26 cellular contexts compared by ENCODE assay signal in the genomic region with DNA sequence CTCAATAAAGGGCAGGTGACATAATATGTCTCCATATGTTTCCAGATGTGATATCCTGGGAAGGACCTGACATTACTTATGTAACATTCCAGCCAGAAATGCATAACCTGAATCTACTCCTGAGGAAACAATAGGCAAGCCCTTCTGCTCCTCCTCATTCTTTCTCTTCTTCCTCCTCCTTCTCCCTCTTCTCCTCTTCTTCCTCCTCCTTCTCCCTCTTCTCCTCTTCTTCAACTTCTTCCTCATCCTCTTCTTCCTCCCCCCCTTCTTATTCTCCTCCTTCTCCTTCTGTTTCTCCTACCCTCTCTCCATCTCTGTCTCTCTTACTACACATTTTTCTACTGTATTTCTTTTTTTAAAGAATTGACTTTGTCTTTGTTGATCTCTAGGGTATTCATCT. TPM values are rescaled to one million over a fixed set of nuclear protein-coding genes. Genes with fewer than 3 reads are reported as not detected.
A peak's percentile ranks its signal among the peaks of the same experiment; 100 is the strongest.
DNase-seq lines count a peak whose midpoint lies in the region; ATAC-seq, FAIRE-seq and TF ChIP-seq lines count a peak whose summit lies in the region.
"Had no signal": no experiment of that assay in that cellular context is flagged by ENCODE, and none has a peak within 500 bp of the region (broad histone marks: within the 10 kb centered on the region; RNA-seq: fewer than 3 reads in every experiment).

No MANE protein-coding gene starts in this region.

- H3K4me2 ChIP-seq in HepG2 (ENCODE audit: low read depth, low read length) (no peak overlapping the region), osteoblast (ENCODE audit: insufficient read depth, low read length) (no peak overlapping the region)
- H3K4me2 ChIP-seq: BLaER1 had no signal

- no peaks in the 10 kb centered on the region for H3K4me1 ChIP-seq in HepG2 (ENCODE audit: insufficient read depth, low read length)
- no peaks in the 10 kb centered on the region for H3K4me1 ChIP-seq in right lobe of liver
- peaks cover 28% of the 10 kb centered on the region for H3K4me1 ChIP-seq in osteoblast (ENCODE audit: insufficient read depth, low read length)

- no peak overlapping the region for H3K4me3 ChIP-seq in HepG2 (replicated peaks in 1 of 3; ENCODE audit: insufficient read depth in 1 of 3, low read depth in 2 of 3, low read length in 3 of 3)
- H3K4me3 ChIP-seq in right lobe of liver, result no peak overlapping the region
- H3K4me3 ChIP-seq in osteoblast (ENCODE audit: insufficient read depth, low read length), result no peak overlapping the region
- H3K4me3 ChIP-seq: BLaER1, GM12878 had no signal

- H3K9me3 ChIP-seq in HepG2 (ENCODE audit: low read length), result no peaks in the 10 kb centered on the region
- no peaks in the 10 kb centered on the region for H3K9me3 ChIP-seq in right lobe of liver
- no peaks in the 10 kb centered on the region for H3K9me3 ChIP-seq in osteoblast (ENCODE audit: low read depth, low read length)
- H3K9me3 ChIP-seq: BE2C, BLaER1 had no signal

- POLR2A ChIA-PET in HepG2 (lab: Yijun Ruan, JAX), result no interaction called here

- no peak for ATAC-seq in HepG2
- ATAC-seq in right lobe of liver, result no peak
- ATAC-seq: GM12878 had no signal

- TF ChIP-seq CTCF in HepG2 (CRISPR knock-in tag; IDR thresholded peaks at IDR 0.05), result no peak
- TF ChIP-seq CTCF in right lobe of liver (IDR thresholded peaks at IDR 0.05), result no peak
- TF ChIP-seq CTCF in osteoblast (IDR thresholded peaks at IDR 0.05; ENCODE audit: extremely low read depth, low read depth, low read length), result no peak

- no TSS peak for BruUV-seq in HepG2 (replicated peaks; lab: Mats Ljungman, UMichigan)

- no peak overlapping the region for H3K9ac ChIP-seq in HepG2 (ENCODE audit: insufficient read depth, low read depth, low read length)
- H3K9ac ChIP-seq: BLaER1 had no signal

- H2AFZ ChIP-seq in HepG2 (ENCODE audit: low read length), result no peak overlapping the region
- H2AFZ ChIP-seq in osteoblast (ENCODE audit: low read length), result peak overlapping the region; percentile 15

- H3K36me3 ChIP-seq in HepG2 (replicated peaks in 1 of 2; ENCODE audit: control insufficient read depth in 1 of 2, insufficient read depth in 2 of 2, low read length in 2 of 2) (no peaks in the 10 kb centered on the region), right lobe of liver (no peaks in the 10 kb centered on the region), osteoblast (ENCODE audit: insufficient read depth, low read length) (no peaks in the 10 kb centered on the region)
- H3K36me3 ChIP-seq: BE2C, BLaER1 had no signal

- no peaks in the 10 kb centered on the region for H3K79me2 ChIP-seq in HepG2 (ENCODE audit: insufficient read depth, low read length)
- H3K79me2 ChIP-seq in osteoblast (ENCODE audit: insufficient read depth, low read length), result no peaks in the 10 kb centered on the region

- no peak for TF ChIP-seq RAD21 in HepG2 (CRISPR knock-in tag; IDR thresholded peaks at IDR 0.05)

- in situ Hi-C loops in HepG2 (cut with HindIII; ENCODE audit: extremely low pct_ligation_motif_present, low pct_unique_long_range_greater_than_20kb), result no loop called here

- TF ChIP-seq POLR2A in HepG2 (IDR thresholded peaks at IDR 0.05; ENCODE audit: insufficient read depth in 1 of 2, low read depth in 2 of 2, low read length in 2 of 2), result no peak
- TF ChIP-seq POLR2A in right lobe of liver (IDR thresholded peaks at IDR 0.05), result no peak

- H3K27me3 ChIP-seq in HepG2 (ENCODE audit: control insufficient read depth in 1 of 2, insufficient read depth in 2 of 2, low read length in 2 of 2) (peaks cover 0 to 18% of the 10 kb centered on the region in 2 experiments; a peak in 4 of 5 replicates), right lobe of liver (no peaks in the 10 kb centered on the region), osteoblast (ENCODE audit: insufficient read depth, low read length) (no peaks in the 10 kb centered on the region)
- H3K27me3 ChIP-seq: BE2C, BLaER1 had no signal

- H3K27ac ChIP-seq in HepG2 (ENCODE audit: extremely low read length, insufficient read depth, low read length) (no peak overlapping the region), right lobe of liver (no peak overlapping the region), osteoblast (ENCODE audit: low read depth, low read length) (no peak overlapping the region)
- H3K27ac ChIP-seq: BLaER1 had no signal

- no peak for FAIRE-seq in HepG2 (lab: Jason Lieb, UNC)
- FAIRE-seq in HTR-8/SVneo (lab: Jason Lieb, UNC), result peak; percentile 64
- FAIRE-seq: A204.1, GM12878, GM12892, GM18507 had no signal

- intact Hi-C loops in HepG2 (cut with micrococcal nuclease; ENCODE audit: unreplicated experiment), result no loop called here
- intact Hi-C loops in right lobe of liver (cut with DNase I), result no loop called here

- H4K20me1 ChIP-seq in HepG2 (ENCODE audit: insufficient read depth, low read length) (no peaks in the 10 kb centered on the region), osteoblast (ENCODE audit: insufficient read depth, low read length) (no peaks in the 10 kb centered on the region)
- H4K20me1 ChIP-seq: BLaER1 had no signal

- DNase-seq in HepG2 (ENCODE audit: low spot score), result no peak
- DNase-seq in right lobe of liver, result no peak
- DNase-seq in HTR-8/SVneo (ENCODE audit: insufficient read length, low spot score), result no peak
- no peak for DNase-seq in osteoblast (ENCODE audit: insufficient read length, low spot score, missing footprints)
- no peak for DNase-seq in occipital lobe (lab: John Stamatoyannopoulos, UW)
- DNase-seq in NCI-H345 treated with DMSO at 0.1 percent for 48 hours (lab: John Stamatoyannopoulos, UW; ENCODE audit: unreplicated experiment), result no peak
- DNase-seq: 8988T; ACHN; BE2C; C1 segment of cervical spinal cord; CD4-positive, alpha-beta memory T cell; CD4-positive, CD25-positive, alpha-beta regulatory T cell; CD8-positive, alpha-beta memory T cell; COR-L47; DMS 273 treated with DMSO at 0.1 percent for 48 hours; DMS153; DMS53; DMS79; DND-41; EL; GDM1 had no signal

- CTCF ChIA-PET in HepG2 (lab: Yijun Ruan, JAX; ENCODE audit: low intra/inter-chr PET ratio, low total read pairs), result no interaction called here

- TF ChIP-seq EP300 in HepG2 (IDR thresholded peaks at IDR 0.05; ENCODE audit: low read depth in 2 of 2, low read length in 2 of 2) (no peak), HepG2 (CRISPR knock-in tag; IDR thresholded peaks at IDR 0.05; ENCODE audit: borderline replicate concordance) (no peak)

TF ChIP-seq in HepG2, 621 proteins besides CTCF, POLR2A, EP300 and RAD21 (continues in another document):
- TF ChIP-seq FOXK1 (CRISPR knock-in tag; IDR thresholded peaks at IDR 0.05; ENCODE audit: borderline replicate concordance, low read depth) (no peak), ZNF143 (CRISPR knock-in tag; IDR thresholded peaks at IDR 0.05) (no peak)
- TF ChIP-seq, protein P1, sequence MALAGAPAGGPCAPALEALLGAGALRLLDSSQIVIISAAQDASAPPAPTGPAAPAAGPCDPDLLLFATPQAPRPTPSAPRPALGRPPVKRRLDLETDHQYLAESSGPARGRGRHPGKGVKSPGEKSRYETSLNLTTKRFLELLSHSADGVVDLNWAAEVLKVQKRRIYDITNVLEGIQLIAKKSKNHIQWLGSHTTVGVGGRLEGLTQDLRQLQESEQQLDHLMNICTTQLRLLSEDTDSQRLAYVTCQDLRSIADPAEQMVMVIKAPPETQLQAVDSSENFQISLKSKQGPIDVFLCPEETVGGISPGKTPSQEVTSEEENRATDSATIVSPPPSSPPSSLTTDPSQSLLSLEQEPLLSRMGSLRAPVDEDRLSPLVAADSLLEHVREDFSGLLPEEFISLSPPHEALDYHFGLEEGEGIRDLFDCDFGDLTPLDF (CRISPR knock-in tag; IDR thresholded peaks at IDR 0.05), result no peak
- TF ChIP-seq, protein P2, sequence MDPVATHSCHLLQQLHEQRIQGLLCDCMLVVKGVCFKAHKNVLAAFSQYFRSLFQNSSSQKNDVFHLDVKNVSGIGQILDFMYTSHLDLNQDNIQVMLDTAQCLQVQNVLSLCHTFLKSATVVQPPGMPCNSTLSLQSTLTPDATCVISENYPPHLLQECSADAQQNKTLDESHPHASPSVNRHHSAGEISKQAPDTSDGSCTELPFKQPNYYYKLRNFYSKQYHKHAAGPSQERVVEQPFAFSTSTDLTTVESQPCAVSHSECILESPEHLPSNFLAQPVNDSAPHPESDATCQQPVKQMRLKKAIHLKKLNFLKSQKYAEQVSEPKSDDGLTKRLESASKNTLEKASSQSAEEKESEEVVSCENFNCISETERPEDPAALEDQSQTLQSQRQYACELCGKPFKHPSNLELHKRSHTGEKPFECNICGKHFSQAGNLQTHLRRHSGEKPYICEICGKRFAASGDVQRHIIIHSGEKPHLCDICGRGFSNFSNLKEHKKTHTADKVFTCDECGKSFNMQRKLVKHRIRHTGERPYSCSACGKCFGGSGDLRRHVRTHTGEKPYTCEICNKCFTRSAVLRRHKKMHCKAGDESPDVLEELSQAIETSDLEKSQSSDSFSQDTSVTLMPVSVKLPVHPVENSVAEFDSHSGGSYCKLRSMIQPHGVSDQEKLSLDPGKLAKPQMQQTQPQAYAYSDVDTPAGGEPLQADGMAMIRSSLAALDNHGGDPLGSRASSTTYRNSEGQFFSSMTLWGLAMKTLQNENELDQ (CRISPR knock-in tag; IDR thresholded peaks at IDR 0.05; ENCODE audit: borderline replicate concordance), result no peak

RNA-seq across cellular contexts. Expression of a gene that starts 43.5 kb away (rescaled TPM):
- not detected in 2 replicates for total RNA-seq in HepG2 (2016; rRNA removed; fragmentation: Illumina TruSeq; extraction: Trizol)
- not detected in 2 replicates for total RNA-seq in HepG2 (2016; cell fraction: cytosol; rRNA removed; fragmentation: Illumina TruSeq; extraction: Trizol; ENCODE audit: low read depth)
- not detected in 2 replicates for total RNA-seq in HepG2 (2016; cell fraction: insoluble cytoplasmic fraction; rRNA removed; fragmentation: Illumina TruSeq; extraction: Trizol)
- not detected in 2 replicates for total RNA-seq in HepG2 (2016; cell fraction: membrane; rRNA removed; fragmentation: Illumina TruSeq; extraction: Trizol)
- total RNA-seq in HepG2 (2016; cell fraction: nucleus; rRNA removed; fragmentation: Illumina TruSeq; extraction: Trizol), result 0.03 TPM in 1 of 2 replicates, not detected in the other
- polyA plus RNA-seq in HepG2 (2011; rRNA removed), result not detected in 2 replicates
- polyA plus RNA-seq in HepG2 (2011; cell fraction: cytosol; rRNA removed), result not detected in 2 replicates
- 0.02 TPM in 2 replicates for polyA plus RNA-seq in HepG2 (2011; cell fraction: nucleus; rRNA removed)
- 0.01 TPM in 1 of 2 replicates, not detected in the other for polyA plus RNA-seq in HepG2 (2012)
- polyA plus RNA-seq in HepG2 (2016; cell fraction: cytosol; fragmentation: Illumina TruSeq; extraction: Trizol; ENCODE audit: low read depth), result not detected in 2 replicates
- polyA plus RNA-seq in HepG2 (2016; cell fraction: insoluble cytoplasmic fraction; fragmentation: Illumina TruSeq; extraction: Trizol; ENCODE audit: low read depth), result not detected in 2 replicates
- not detected in 2 replicates for polyA plus RNA-seq in HepG2 (2016; cell fraction: membrane; fragmentation: Illumina TruSeq; extraction: Trizol; ENCODE audit: low read depth)
- not detected in 2 replicates for polyA plus RNA-seq in HepG2 (2016; cell fraction: nucleus; fragmentation: Illumina TruSeq; extraction: Trizol; ENCODE audit: insufficient read depth, low read depth)
- polyA minus RNA-seq in HepG2 (2011; rRNA and poly(A)+ RNA removed; ENCODE audit: low replicate concordance), result not detected in 2 replicates
- not detected in 2 replicates for polyA minus RNA-seq in HepG2 (2011; cell fraction: cytosol; rRNA and poly(A)+ RNA removed)
- 0.12 TPM in 1 of 2 replicates, not detected in the other for polyA minus RNA-seq in HepG2 (2011; cell fraction: nucleus; rRNA and poly(A)+ RNA removed)
- total RNA-seq in right lobe of liver, result 1 to 10 TPM in 1 of 6 experiments, under 1 TPM in 5; 0.51 to 1.4 (median 0.73) TPM
- 567 and 697 TPM in 2 replicates for total RNA-seq in osteoblast
- 0.62 TPM for total RNA-seq in occipital lobe
- total RNA-seq: CD4-positive, alpha-beta memory T cell; CD4-positive, CD25-positive, alpha-beta regulatory T cell; CD8-positive, alpha-beta memory T cell had no signal
- polyA plus RNA-seq: CD4-positive, alpha-beta memory T cell; CD8-positive, alpha-beta memory T cell had no signal

Comparison
In these comparisons a context has a peak if more than half of its experiments do, and no peak if none do; other contexts are left out.
1. RNA of a gene that starts 43.5 kb away (total RNA-seq): 567 to 697 TPM in osteoblast; 0.51 to 1.4 TPM in right lobe of liver, 0.62 TPM in occipital lobe (single experiment) and 0.03 TPM in HepG2; every median in the first group is over 100 times any median in the second.